In the genomic region with DNA sequence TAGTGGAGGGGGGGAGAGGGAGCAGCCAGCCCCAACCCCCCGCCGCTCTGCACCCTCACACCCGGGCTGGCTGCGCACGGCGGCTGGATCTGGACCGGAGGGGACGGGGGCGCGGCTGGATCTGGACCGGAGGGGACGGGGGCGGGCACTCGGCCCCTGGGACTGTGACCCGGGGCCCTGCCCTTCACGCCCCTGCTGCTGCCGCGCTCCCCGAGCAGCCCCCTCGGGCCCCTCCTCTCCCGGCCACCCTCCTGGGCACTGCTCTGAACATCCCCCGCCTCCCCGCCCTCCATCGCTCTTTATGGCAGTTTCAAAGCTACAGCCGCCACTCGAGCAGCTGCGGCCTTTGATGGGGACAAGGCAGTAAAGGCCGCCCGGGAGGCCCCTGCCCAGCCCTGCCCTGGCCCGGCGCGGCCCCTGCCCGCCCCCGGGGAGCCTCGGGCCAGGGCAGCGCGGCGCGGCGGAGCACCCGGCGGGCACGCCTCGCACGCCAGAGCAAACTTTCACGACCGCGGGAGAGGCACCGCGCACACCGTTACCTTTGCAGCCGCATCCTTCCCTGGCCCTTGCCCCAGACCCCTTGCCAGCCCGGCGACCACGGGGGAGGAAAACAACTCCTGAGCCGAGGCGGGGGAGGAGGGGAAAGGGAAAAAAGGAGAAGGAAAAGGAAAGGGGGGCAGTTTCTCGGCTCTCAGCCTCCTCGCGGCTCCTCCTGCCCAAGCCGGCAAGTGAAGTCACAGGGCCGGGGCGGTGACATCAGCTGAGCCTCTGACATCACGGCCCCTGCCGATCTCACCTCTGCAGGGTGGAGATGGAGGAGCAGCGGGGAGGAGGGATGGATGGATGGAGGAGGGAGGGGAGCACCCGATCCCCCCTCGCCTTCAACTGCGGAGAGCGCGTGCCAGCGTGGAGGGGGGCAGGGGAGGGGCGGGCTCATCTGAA, we compare ENCODE assay signal across 8 cellular contexts. TPM values are rescaled to one million over a fixed set of nuclear protein-coding genes. Genes with fewer than 3 reads are reported as not detected.
DNase-seq lines count a peak whose midpoint lies in the region; ATAC-seq, FAIRE-seq and TF ChIP-seq lines count a peak whose summit lies in the region.

No MANE protein-coding gene starts in this region.

- H3K27ac Mint-ChIP-seq in CD8-positive, alpha-beta memory T cell: peak overlapping the region in 4 of 8 donors; percentile 29 to 79 (median 59)
- no peak overlapping the region for H3K27ac Mint-ChIP-seq in activated CD4-positive, alpha-beta T cell treated with anti-CD3 and anti-CD28 coated beads for 36 hours
- no peak overlapping the region for H3K27ac Mint-ChIP-seq in natural killer cell treated with Interleukin-12 subunit alpha and Interleukin-12 subunit beta and Interleukin-15 and Interleukin-18, amount 100 ng/mL, for 72 hours

- ATAC-seq in activated CD4-positive, alpha-beta T cell treated with anti-CD3 and anti-CD28 coated beads for 36 hours: peak; percentile 67
- peak in 1 of 2 donors; percentile 37 for ATAC-seq in natural killer cell treated with Interleukin-12 subunit alpha and Interleukin-12 subunit beta and Interleukin-15 and Interleukin-18, amount 100 ng/mL, for 72 hours
- ATAC-seq in GM21723 (IDR thresholded peaks at IDR 0.05; ENCODE audit: unreplicated experiment): no peak

- POLR2A ChIA-PET in CD8-positive, alpha-beta memory T cell (lab: Charles Lee): no interaction called here
- POLR2A ChIA-PET in activated CD4-positive, alpha-beta T cell treated with anti-CD3 and anti-CD28 coated beads for 36 hours (lab: Charles Lee): interaction anchor here (0.6 kb wide), 1 partner anchor 309 kb away, joined by 3 read pairs; no protein-coding TSS in a partner anchor
- POLR2A ChIA-PET in H1 (lab: Charles Lee; ENCODE audit: partially characterized antibody): interaction anchor here (1.0 kb wide), 1 partner anchor 57 kb away, joined by 3 read pairs; no protein-coding TSS in a partner anchor

- no peak overlapping the region for H2BK120ac ChIP-seq in H1 (replicated peaks; ENCODE audit: low read depth, low read length)

- no peak for TF ChIP-seq RAD21 in H1 (IDR thresholded peaks at IDR 0.05 in 1 of 2, conservative IDR thresholded peaks at IDR 0.05 in 1 of 2; ENCODE audit: low read depth in 2 of 2, low read length in 2 of 2)

- peaks cover 24 to 43% (median 39%) of the 10 kb centered on the region in 3 donors for H3K4me1 Mint-ChIP-seq in CD8-positive, alpha-beta memory T cell
- peaks cover 25% of the 10 kb centered on the region for H3K4me1 Mint-ChIP-seq in activated CD4-positive, alpha-beta T cell treated with anti-CD3 and anti-CD28 coated beads for 36 hours
- peaks cover 18% of the 10 kb centered on the region in 2 donors for H3K4me1 Mint-ChIP-seq in natural killer cell treated with Interleukin-12 subunit alpha and Interleukin-12 subunit beta and Interleukin-15 and Interleukin-18, amount 100 ng/mL, for 72 hours (ENCODE audit: low read depth in 2 of 2)

- TF ChIP-seq POLR2A in H1 (IDR thresholded peaks at IDR 0.05; ENCODE audit: control extremely low read depth in 1 of 2, low read depth in 2 of 2, low read length in 2 of 2): no peak

- H3K27ac ChIP-seq in CD8-positive, alpha-beta memory T cell (ENCODE audit: low read depth, low read length): no peak overlapping the region
- no peak overlapping the region for H3K27ac ChIP-seq in H1 (ENCODE audit: low read depth, low read length)
- H3K27ac ChIP-seq in urinary bladder (ENCODE audit: low read depth): no peak overlapping the region

- H3K18ac ChIP-seq in H1 (ENCODE audit: extremely low read depth, low read length): no peak overlapping the region; the same call in 1 of the 2 replicates

- no peaks in the 10 kb centered on the region for H3K36me3 Mint-ChIP-seq in CD8-positive, alpha-beta memory T cell
- H3K36me3 Mint-ChIP-seq in activated CD4-positive, alpha-beta T cell treated with anti-CD3 and anti-CD28 coated beads for 36 hours (ENCODE audit: low read depth): no peaks in the 10 kb centered on the region
- H3K36me3 Mint-ChIP-seq in natural killer cell treated with Interleukin-12 subunit alpha and Interleukin-12 subunit beta and Interleukin-15 and Interleukin-18, amount 100 ng/mL, for 72 hours: no peaks in the 10 kb centered on the region

- H3K4me2 ChIP-seq in H1 (ENCODE audit: insufficient read depth in 1 of 2, low read depth in 2 of 2, low read length in 2 of 2): peak overlapping the region; percentile 73 to 76

- no peak overlapping the region for H3K9ac ChIP-seq in H1 (replicated peaks in 1 of 4; ENCODE audit: extremely low read depth in 1 of 4, low read depth in 3 of 4, low read length in 3 of 4)

- H3K27me3 ChIP-seq in CD8-positive, alpha-beta memory T cell (ENCODE audit: insufficient read depth, low read length, poor library complexity, severe bottlenecking): peaks cover 4% of the 10 kb centered on the region
- H3K27me3 ChIP-seq in H1 (replicated peaks in 1 of 4; ENCODE audit: control insufficient read depth in 3 of 4, extremely low read depth in 1 of 4, insufficient read depth in 3 of 4, low read length in 3 of 4): peaks cover 0 to 55% (median 39%) of the 10 kb centered on the region in 4 experiments; a peak in 6 of 7 replicates

- peaks cover 38% of the 10 kb centered on the region for H3K4me1 ChIP-seq in CD8-positive, alpha-beta memory T cell (ENCODE audit: insufficient read depth, low read length)
- H3K4me1 ChIP-seq in H1 (replicated peaks in 1 of 4; ENCODE audit: control insufficient read depth in 3 of 4, insufficient read depth in 4 of 4, low read length in 3 of 4) (peaks cover 0 to 17% (median 11%) of the 10 kb centered on the region in 4 experiments; a peak in 6 of 7 replicates), urinary bladder (ENCODE audit: insufficient read depth) (no peaks in the 10 kb centered on the region)

- H3K79me1 ChIP-seq in H1 (ENCODE audit: low read depth, low read length): peaks cover 3% of the 10 kb centered on the region; the same call in 1 of the 2 replicates

- peak overlapping the region; percentile 34 to 76 (median 66) for H3K4me3 Mint-ChIP-seq in CD8-positive, alpha-beta memory T cell
- H3K4me3 Mint-ChIP-seq in activated CD4-positive, alpha-beta T cell treated with anti-CD3 and anti-CD28 coated beads for 36 hours: peak overlapping the region; percentile 55
- peak overlapping the region; percentile 52 for H3K4me3 Mint-ChIP-seq in natural killer cell treated with Interleukin-12 subunit alpha and Interleukin-12 subunit beta and Interleukin-15 and Interleukin-18, amount 100 ng/mL, for 72 hours

- no peaks in the 10 kb centered on the region for H3K9me3 Mint-ChIP-seq in CD8-positive, alpha-beta memory T cell
- H3K9me3 Mint-ChIP-seq in activated CD4-positive, alpha-beta T cell treated with anti-CD3 and anti-CD28 coated beads for 36 hours (ENCODE audit: low read depth): no peaks in the 10 kb centered on the region
- no peaks in the 10 kb centered on the region for H3K9me3 Mint-ChIP-seq in natural killer cell treated with Interleukin-12 subunit alpha and Interleukin-12 subunit beta and Interleukin-15 and Interleukin-18, amount 100 ng/mL, for 72 hours

- WGBS in H1 (ENCODE audit: extremely low coverage in 1 of 2, insufficient coverage in 1 of 2, insufficient read length in 1 of 2, insufficient replicate concordance in 2 of 2, low coverage in 1 of 2, low lambda C conversion rate in 2 of 2, missing lambda C conversion rate in 1 of 2), 2 experiments: 13% methylated on average over 21 of the region's 73 CpGs; no CpG with 5 or more reads in 1 of the 2 experiments
- WGBS in urinary bladder: 2% methylated on average over 73 of the region's 73 CpGs

- H2BK5ac ChIP-seq in H1 (ENCODE audit: low read depth, low read length): no peak overlapping the region

- no peaks in the 10 kb centered on the region for H3K36me3 ChIP-seq in CD8-positive, alpha-beta memory T cell (ENCODE audit: insufficient read depth, low read length)
- H3K36me3 ChIP-seq in H1 (ENCODE audit: control insufficient read depth in 2 of 4, insufficient read depth in 4 of 4, low read length in 3 of 4) (no peaks in the 10 kb centered on the region), urinary bladder (ENCODE audit: insufficient read depth) (no peaks in the 10 kb centered on the region)

- no peak overlapping the region for H4K91ac ChIP-seq in H1 (replicated peaks; ENCODE audit: insufficient read length, low read length)

- no peak overlapping the region for H3K23ac ChIP-seq in H1 (ENCODE audit: insufficient read length)

- H4K5ac ChIP-seq in H1 (ENCODE audit: insufficient read length, low read depth, low read length): no peak overlapping the region

- no peak overlapping the region for H2BK12ac ChIP-seq in H1 (ENCODE audit: low read depth, low read length)

- no peak overlapping the region for H2BK15ac ChIP-seq in H1 (ENCODE audit: low read length)

- H3K9me3 ChIP-seq in CD8-positive, alpha-beta memory T cell (ENCODE audit: low read length): no peaks in the 10 kb centered on the region
- H3K9me3 ChIP-seq in H1 (ENCODE audit: insufficient read depth in 2 of 2, low read depth in 1 of 2, low read length in 1 of 2): no peaks in the 10 kb centered on the region

- H3K79me2 ChIP-seq in H1 (ENCODE audit: control insufficient read depth in 1 of 2, insufficient read depth in 2 of 2, low read length in 2 of 2): no peaks in the 10 kb centered on the region

- CTCF ChIA-PET in CD8-positive, alpha-beta memory T cell (lab: Charles Lee): interaction anchor here (0.7 kb wide), 1 partner anchor 154 kb away, joined by 3 read pairs; no protein-coding TSS in a partner anchor
- CTCF ChIA-PET in activated CD4-positive, alpha-beta T cell treated with anti-CD3 and anti-CD28 coated beads for 36 hours (lab: Charles Lee): interaction anchor here (1.1 kb wide), 1 partner anchor 9 kb away, joined by 3 read pairs; no protein-coding TSS in a partner anchor
- CTCF ChIA-PET in H1 (lab: Charles Lee; ENCODE audit: partially characterized antibody): interaction anchor here (0.9 to 2.7 kb wide), 6 partner anchors 7 to 153 kb away, joined by 3 to 13 read pairs (median 6); no protein-coding TSS in a partner anchor

- DNase-seq in CD8-positive, alpha-beta memory T cell: peak in 2 of 5 donors; percentile 29 to 62
- peak; percentile 82 for DNase-seq in activated CD4-positive, alpha-beta T cell treated with anti-CD3 and anti-CD28 coated beads for 36 hours
- DNase-seq in H1 (ENCODE audit: low read depth in 1 of 2, low spot score in 2 of 2) (peak in 1 of 2 experiments; percentile 71), urothelium cell line (ENCODE audit: low spot score) (no peak), HTR-8/SVneo (ENCODE audit: insufficient read length, low spot score) (no peak)
- DNase-seq in natural killer cell treated with Interleukin-12 subunit alpha and Interleukin-12 subunit beta and Interleukin-15 and Interleukin-18, amount 100 ng/mL, for 72 hours (ENCODE audit: low spot score): no peak

- TF ChIP-seq EP300 in H1 (IDR thresholded peaks at IDR 0.05; ENCODE audit: borderline replicate concordance in 1 of 2, low read depth in 2 of 2, low read length in 2 of 2): no peak

- peaks cover 5 to 20% of the 10 kb centered on the region in 2 donors for H3K27me3 Mint-ChIP-seq in CD8-positive, alpha-beta memory T cell
- H3K27me3 Mint-ChIP-seq in activated CD4-positive, alpha-beta T cell treated with anti-CD3 and anti-CD28 coated beads for 36 hours: peaks cover 6% of the 10 kb centered on the region
- H3K27me3 Mint-ChIP-seq in natural killer cell treated with Interleukin-12 subunit alpha and Interleukin-12 subunit beta and Interleukin-15 and Interleukin-18, amount 100 ng/mL, for 72 hours: peaks cover 7 to 24% of the 10 kb centered on the region in 2 donors

- no peak overlapping the region for H3K14ac ChIP-seq in H1 (ENCODE audit: insufficient read length)

- no peak overlapping the region for H3K4ac ChIP-seq in H1 (replicated peaks; ENCODE audit: insufficient read length, low read depth, low read length)

- 0 out of 2 replicates have a peak overlapping the region, but pooled peaks have one; percentile 53 for H2AK5ac ChIP-seq in H1 (ENCODE audit: low read depth, low read length)

- peaks cover 6% of the 10 kb centered on the region; the same call in 1 of the 2 replicates for H3K23me2 ChIP-seq in H1 (ENCODE audit: low read depth, low read length)

- no peak overlapping the region for H2AFZ ChIP-seq in H1 (ENCODE audit: low read length)

- intact Hi-C loops in activated CD4-positive, alpha-beta T cell treated with anti-CD3 and anti-CD28 coated beads for 36 hours (cut with DNase I, micrococcal nuclease): no loop called here

- no peak overlapping the region for H2BK20ac ChIP-seq in H1 (ENCODE audit: low read length)

- FAIRE-seq in H1 (lab: Jason Lieb, UNC) (no peak), urothelium cell line (lab: Jason Lieb, UNC) (no peak), HTR-8/SVneo (lab: Jason Lieb, UNC) (no peak)

- no peak overlapping the region for H3K56ac ChIP-seq in H1 (replicated peaks; ENCODE audit: insufficient read length, low read depth, low read length)

- peak overlapping the region; percentile 82 for H4K8ac ChIP-seq in H1 (ENCODE audit: extremely low read depth, insufficient read depth, low read length)

- TF ChIP-seq CTCF in H1 (IDR thresholded peaks at IDR 0.05; ENCODE audit: control extremely low read depth in 1 of 3, insufficient read depth in 1 of 3, low read depth in 1 of 3, low read length in 3 of 3): no peak

- H3K4me3 ChIP-seq in CD8-positive, alpha-beta memory T cell (ENCODE audit: low read length): no peak overlapping the region
- H3K4me3 ChIP-seq in H1 (ENCODE audit: extremely low read depth in 1 of 4, insufficient read depth in 2 of 4, low read depth in 3 of 4, low read length in 4 of 4) (peak overlapping the region; percentile 4 to 56 (median 38)), urinary bladder (ENCODE audit: low read depth, low read length) (peak overlapping the region; percentile 34)

- H4K20me1 ChIP-seq in H1 (replicated peaks in 1 of 2; ENCODE audit: control insufficient read depth in 1 of 2, insufficient read depth in 2 of 2, low read length in 2 of 2): peaks cover 23 to 33% of the 10 kb centered on the region in 2 experiments

RNA-seq across cellular contexts. Expression of gene TCF20, which starts 13.1 kb away (rescaled TPM):
- total RNA-seq in CD8-positive, alpha-beta memory T cell: 10 to 100 TPM; 64.0 to 68.2 TPM
- polyA plus RNA-seq in CD8-positive, alpha-beta memory T cell: 3.3 TPM
- 10 to 100 TPM; 64.1 to 68.3 TPM for total RNA-seq in activated CD4-positive, alpha-beta T cell treated with anti-CD3 and anti-CD28 coated beads for 36 hours
- total RNA-seq in H1 (2021; fragmentation: NEBNext Ultra II Directional; extraction: Animal tissue kit (Norgen Biotek cat#: 25700)): 79.8 and 80.4 TPM in 2 replicates
- polyA plus RNA-seq in H1 (2011; rRNA removed) (22.0 and 23.3 TPM in 2 replicates), urinary bladder (14.0 TPM)
- polyA plus RNA-seq in H1 (2011; cell fraction: cytosol; rRNA removed): 30.3 TPM
- 38.0 TPM for polyA plus RNA-seq in H1 (2011; cell fraction: nucleus; rRNA removed)
- polyA plus RNA-seq in H1 (2012, experiment 1 of 2): 32.2 to 35.2 TPM (median 33.5 TPM) in 4 replicates
- 6.0 TPM for polyA plus RNA-seq in H1 (2012, experiment 2 of 2)
- polyA plus RNA-seq in H1 (2013, experiment 1 of 2): 23.5 TPM
- polyA plus RNA-seq in H1 (2013, experiment 2 of 2): 22.7 TPM
- 101 TPM in 2 replicates for polyA minus RNA-seq in H1 (2011; rRNA and poly(A)+ RNA removed)
- 35.6 TPM for polyA minus RNA-seq in H1 (2011; cell fraction: cytosol; rRNA and poly(A)+ RNA removed)
- polyA minus RNA-seq in H1 (2011; cell fraction: nucleus; rRNA and poly(A)+ RNA removed): 74.0 TPM
- 10 to 100 TPM; 54.8 to 69.0 TPM for total RNA-seq in natural killer cell treated with Interleukin-12 subunit alpha and Interleukin-12 subunit beta and Interleukin-15 and Interleukin-18, amount 100 ng/mL, for 72 hours
- total RNA-seq in urinary bladder: 19.5 TPM
